Comparison of ENCODE assay signal across 15 cellular contexts in genomic region chr18:29560270-29560669, GRCh38.
DNase-seq lines count a peak whose midpoint lies in the region; ATAC-seq, FAIRE-seq and TF ChIP-seq lines count a peak whose summit lies in the region.
"Had no signal": no experiment of that assay in that cellular context is flagged by ENCODE, and none has a peak within 500 bp of the region (broad histone marks: within the 10 kb centered on the region; RNA-seq: fewer than 3 reads in every experiment).

No MANE protein-coding gene starts in this region.

- CTCF ChIA-PET in CD4-positive, alpha-beta T cell (lab: Charles Lee), result no interaction called here

- no peak overlapping the region for H3K27ac Mint-ChIP-seq in CD4-positive, alpha-beta T cell
- H3K27ac Mint-ChIP-seq: activated T-helper 17 cell treated with anti-CD3 and anti-CD28 coated beads, Interleukin-2, amount 50 U/mL, for 72 hours had no signal

- no peak overlapping the region for H3K27ac ChIP-seq in CD4-positive, alpha-beta T cell (ENCODE audit: low read depth, low read length)

- no peaks in the 10 kb centered on the region for H3K4me1 Mint-ChIP-seq in CD4-positive, alpha-beta T cell (ENCODE audit: low read depth)
- H3K4me1 Mint-ChIP-seq: activated T-helper 17 cell treated with anti-CD3 and anti-CD28 coated beads, Interleukin-2, amount 50 U/mL, for 72 hours had no signal

- H3K4me3 Mint-ChIP-seq in CD4-positive, alpha-beta T cell, result no peak overlapping the region
- H3K4me3 Mint-ChIP-seq: activated T-helper 17 cell treated with anti-CD3 and anti-CD28 coated beads, Interleukin-2, amount 50 U/mL, for 72 hours had no signal

- H3K36me3 Mint-ChIP-seq in CD4-positive, alpha-beta T cell (ENCODE audit: low read depth), result no peaks in the 10 kb centered on the region

- POLR2A ChIA-PET in CD4-positive, alpha-beta T cell (lab: Charles Lee), result no interaction called here

- intact Hi-C loops in CD4-positive, alpha-beta T cell (cut with DNase I, micrococcal nuclease), result no loop called here

- peaks cover 14% of the 10 kb centered on the region for H3K9me3 ChIP-seq in CD4-positive, alpha-beta T cell (ENCODE audit: control insufficient read depth, low read length)
- H3K9me3 ChIP-seq: HAP-1 had no signal

- no peak for FAIRE-seq in GM12892 (lab: Jason Lieb, UNC)
- FAIRE-seq: small intestine had no signal

- no peak for TF ChIP-seq CTCF in CD4-positive, alpha-beta T cell (IDR thresholded peaks at IDR 0.05)

- ATAC-seq in GM19023 (IDR thresholded peaks at IDR 0.05; ENCODE audit: unreplicated experiment), result peak; percentile 64
- peak; percentile 83 for ATAC-seq in HG02642 (IDR thresholded peaks at IDR 0.05; ENCODE audit: poor library complexity, unreplicated experiment)
- ATAC-seq in HG03565 (IDR thresholded peaks at IDR 0.05; ENCODE audit: unreplicated experiment), result peak; percentile 96
- no peak for ATAC-seq in CD4-positive, alpha-beta T cell (ENCODE audit: poor library complexity)
- ATAC-seq: activated T-helper 17 cell treated with anti-CD3 and anti-CD28 coated beads, Interleukin-2, amount 50 U/mL, for 72 hours; Panc1 had no signal

- no peaks in the 10 kb centered on the region for H3K27me3 Mint-ChIP-seq in CD4-positive, alpha-beta T cell
- H3K27me3 Mint-ChIP-seq: activated T-helper 17 cell treated with anti-CD3 and anti-CD28 coated beads, Interleukin-2, amount 50 U/mL, for 72 hours had no signal

- DNase-seq in globus pallidus (ENCODE audit: low spot score) (peak; percentile 5), GM12892 (ENCODE audit: insufficient read length) (no peak), COLO668 (lab: John Stamatoyannopoulos, UW; ENCODE audit: unreplicated experiment) (no peak), DMS153 (lab: John Stamatoyannopoulos, UW) (no peak)
- no peak for DNase-seq in CD4-positive, alpha-beta T cell
- DNase-seq: activated CD4-positive, alpha-beta T cell treated with anti-CD3 and anti-CD28 coated beads for 48 hours; mesenchymal stem cell; occipital lobe; small intestine had no signal

- H3K9me3 Mint-ChIP-seq in CD4-positive, alpha-beta T cell, result peaks cover 9% of the 10 kb centered on the region

- TF ChIP-seq POLR2A in GM12892 (IDR thresholded peaks at IDR 0.05; ENCODE audit: low read depth, low read length), result no peak

- H3K27me3 ChIP-seq in CD4-positive, alpha-beta T cell (ENCODE audit: control insufficient read depth, insufficient read depth, low read length), result no peaks in the 10 kb centered on the region
